In genomic region chr6:163118941-163119340, GRCh38 we compare ENCODE assay signal across 24 cellular contexts.
"Had no signal": no experiment of that assay in that cellular context is flagged by ENCODE, and none has a peak within 500 bp of the region (broad histone marks: within the 10 kb centered on the region; RNA-seq: fewer than 3 reads in every experiment).

No MANE protein-coding gene starts in this region.

- H3K9ac ChIP-seq: KMS-11 had no signal

- H3K36me3 ChIP-seq: MG63 had no signal

- DNase-seq: Karpas-422, Kasumi-1, MG63, MM.1S, MV-4-11, NCI-H1048, NCI-H1105, NCI-H1105 treated with DMSO at 0.1 percent for 48 hours, NCI-H1417 treated with DMSO at 0.1 percent for 48 hours, NCI-H1436, NCI-H1436 treated with DMSO at 0.1 percent for 48 hours, NCI-H1694, NCI-H1694 treated with DMSO at 0.1 percent for 48 hours, NCI-H187, NCI-H187 treated with DMSO at 0.1 percent for 48 hours, NCI-H2107, NCI-H2171, NCI-H2171 treated with DMSO at 0.1 percent for 48 hours, NCI-H2227 treated with DMSO at 0.1 percent for 48 hours, NCI-H226, NCI-H345, NCI-H446, NCI-H446 treated with DMSO at 0.1 percent for 48 hours had no signal

- H3K27ac ChIP-seq: KMS-11 had no signal

- H3K4me2 ChIP-seq: KMS-11 had no signal

- H3K4me3 ChIP-seq: MG63 had no signal

- H3K27me3 ChIP-seq: MG63 had no signal
